32 cellular contexts compared by ENCODE assay signal in the genomic region with DNA sequence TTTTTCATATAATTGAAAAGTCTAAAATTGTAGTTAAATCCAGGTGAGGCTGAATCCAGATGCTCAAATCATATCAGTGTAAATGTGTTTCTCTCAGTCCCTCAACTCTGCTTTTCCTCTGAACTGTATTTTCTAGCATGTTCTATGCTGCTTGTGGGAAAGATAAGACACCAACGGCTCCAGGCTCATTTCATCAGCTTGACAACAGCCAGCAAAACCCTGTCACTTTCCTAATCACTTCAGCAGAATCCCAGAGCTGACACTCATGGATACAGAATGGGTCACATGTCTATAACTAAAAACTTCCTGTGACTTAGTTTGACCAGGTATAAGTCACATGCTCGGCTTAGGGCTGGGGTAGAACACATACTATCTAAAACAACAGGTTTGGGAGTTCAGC.
"Had no signal": no experiment of that assay in that cellular context is flagged by ENCODE, and none has a peak within 500 bp of the region (broad histone marks: within the 10 kb centered on the region; RNA-seq: fewer than 3 reads in every experiment).

No MANE protein-coding gene starts in this region.

- FAIRE-seq: frontal cortex had no signal

- H3K4me1 ChIP-seq: adrenal gland, body of pancreas had no signal

- H3K4me3 ChIP-seq: adrenal gland, body of pancreas, cardiac muscle cell, coronary artery, dorsolateral prefrontal cortex, heart right ventricle had no signal

- H3K27me3 Mint-ChIP-seq: activated CD4-positive, alpha-beta T cell treated with anti-CD3 and anti-CD28 coated beads, Interleukin-2, amount 10 ng/mL, durations not matched to agents 24 days and 14 days had no signal

- DNase-seq: activated CD4-positive, alpha-beta memory T cell treated with anti-CD3 and anti-CD28 coated beads for 36 hours; activated CD4-positive, alpha-beta T cell treated with anti-CD3 and anti-CD28 coated beads for 36 hours; activated CD4-positive, alpha-beta T cell treated with anti-CD3 and anti-CD28 coated beads, Interleukin-2, amount 10 ng/mL, durations not matched to agents 24 days and 14 days; activated CD4-positive, CD25-positive, alpha-beta regulatory T cell; activated CD4-positive, CD25-positive, alpha-beta regulatory T cell treated with anti-CD3 and anti-CD28 coated beads, Interleukin-2, amount 50 U/mL, for 72 hours; activated CD8-positive, alpha-beta memory T cell treated with anti-CD3 and anti-CD28 coated beads, Interleukin-2, amount 10 ng/mL, durations not matched to agents 7 days and 5 days; activated CD8-positive, alpha-beta memory T cell treated with anti-CD3 and anti-CD28 coated beads, Interleukin-2, amount 50 U/mL, for 4 hours; activated CD8-positive, alpha-beta T cell treated with anti-CD3 and anti-CD28 coated beads, Interleukin-2, amount 10 ng/mL, durations not matched to agents 7 days and 5 days; activated effector memory CD4-positive, alpha-beta T cell treated with anti-CD3 and anti-CD28 coated beads, Interleukin-2, amount 50 U/mL, for 16 hours; activated naive CD4-positive, alpha-beta T cell treated with anti-CD3 and anti-CD28 coated beads for 36 hours; activated naive CD8-positive, alpha-beta T cell treated with anti-CD3 and anti-CD28 coated beads for 36 hours; activated naive CD8-positive, alpha-beta T cell treated with anti-CD3 and anti-CD28 coated beads, Interleukin-2, amount 50 U/mL, for 24 hours; activated T-cell treated with anti-CD3 and anti-CD28 coated beads, Interleukin-2, amount 50 U/mL, for 1 hour; activated T-cell treated with anti-CD3 and anti-CD28 coated beads, Interleukin-2, amount 50 U/mL, for 48 hours; amygdala; aorta; dorsolateral prefrontal cortex; effector memory CD4-positive, alpha-beta T cell; endodermal cell; glutamatergic neuron; heart right ventricle; T-helper 2 cell had no signal

- ATAC-seq: activated CD4-positive, alpha-beta T cell treated with anti-CD3 and anti-CD28 coated beads for 36 hours; activated CD8-positive, alpha-beta memory T cell treated with anti-CD3 and anti-CD28 coated beads, Interleukin-2, amount 10 ng/mL, durations not matched to agents 7 days and 5 days; activated CD8-positive, alpha-beta T cell treated with anti-CD3 and anti-CD28 coated beads, Interleukin-2, amount 10 ng/mL, durations not matched to agents 7 days and 5 days; activated naive CD8-positive, alpha-beta T cell treated with anti-CD3 and anti-CD28 coated beads, Interleukin-2, amount 50 U/mL, for 24 hours; body of pancreas had no signal

- H3K27ac Mint-ChIP-seq: activated CD4-positive, alpha-beta memory T cell treated with anti-CD3 and anti-CD28 coated beads for 36 hours; activated CD4-positive, alpha-beta T cell treated with anti-CD3 and anti-CD28 coated beads for 36 hours; activated CD4-positive, alpha-beta T cell treated with anti-CD3 and anti-CD28 coated beads, Interleukin-2, amount 10 ng/mL, durations not matched to agents 24 days and 14 days; activated CD8-positive, alpha-beta memory T cell treated with anti-CD3 and anti-CD28 coated beads, Interleukin-2, amount 10 ng/mL, durations not matched to agents 7 days and 5 days; activated CD8-positive, alpha-beta T cell treated with anti-CD3 and anti-CD28 coated beads, Interleukin-2, amount 10 ng/mL, durations not matched to agents 7 days and 5 days; activated naive CD4-positive, alpha-beta T cell treated with anti-CD3 and anti-CD28 coated beads for 36 hours; activated naive CD4-positive, alpha-beta T cell treated with anti-CD3 and anti-CD28 coated beads, Interleukin-2, amount 50 U/mL, for 24 hours; activated naive CD8-positive, alpha-beta T cell treated with anti-CD3 and anti-CD28 coated beads for 36 hours; activated naive CD8-positive, alpha-beta T cell treated with anti-CD3 and anti-CD28 coated beads, Interleukin-2, amount 50 U/mL, for 24 hours; activated T-helper 1 cell treated with anti-CD3 and anti-CD28 coated beads, Interleukin-12 subunit alpha, Interleukin-12 subunit beta, Interleukin-2, Interleukin-4 antibody, amounts not matched to agents 30 ng/mL and 10 ng/mL and 1 ng/mL, durations not matched to agents 14 hours and 24 hours and 36 hours; activated T-helper 2 cell treated with anti-CD3 and anti-CD28 coated beads, Interferon-gamma antibody, Interleukin-2, Interleukin-4, amounts not matched to agents 10 μg/mL and 5 μg/mL and 100 μg/mL, durations not matched to agents 14 hours and 24 hours and 36 hours; dendritic cell treated with granulocyte-macrophage colony-stimulating factor and Interleukin-4, amounts not matched to agents 40 ng/mL and 50 ng/mL, for 4 days; endodermal cell had no signal

- H3K9me3 ChIP-seq: adrenal gland, body of pancreas, heart right ventricle had no signal

- H3K4me3 Mint-ChIP-seq: activated CD4-positive, alpha-beta memory T cell treated with anti-CD3 and anti-CD28 coated beads for 36 hours; activated CD4-positive, alpha-beta T cell treated with anti-CD3 and anti-CD28 coated beads for 36 hours; activated CD4-positive, alpha-beta T cell treated with anti-CD3 and anti-CD28 coated beads, Interleukin-2, amount 10 ng/mL, durations not matched to agents 24 days and 14 days; activated CD8-positive, alpha-beta memory T cell treated with anti-CD3 and anti-CD28 coated beads, Interleukin-2, amount 10 ng/mL, durations not matched to agents 7 days and 5 days; activated CD8-positive, alpha-beta T cell treated with anti-CD3 and anti-CD28 coated beads, Interleukin-2, amount 10 ng/mL, durations not matched to agents 7 days and 5 days; activated naive CD4-positive, alpha-beta T cell treated with anti-CD3 and anti-CD28 coated beads for 36 hours; activated naive CD4-positive, alpha-beta T cell treated with anti-CD3 and anti-CD28 coated beads, Interleukin-2, amount 50 U/mL, for 24 hours; activated naive CD8-positive, alpha-beta T cell treated with anti-CD3 and anti-CD28 coated beads for 36 hours; activated naive CD8-positive, alpha-beta T cell treated with anti-CD3 and anti-CD28 coated beads, Interleukin-2, amount 50 U/mL, for 24 hours; activated T-helper 1 cell treated with anti-CD3 and anti-CD28 coated beads, Interleukin-12 subunit alpha, Interleukin-12 subunit beta, Interleukin-2, Interleukin-4 antibody, amounts not matched to agents 30 ng/mL and 10 ng/mL and 1 ng/mL, durations not matched to agents 14 hours and 24 hours and 36 hours; central memory CD8-positive, alpha-beta T cell; dendritic cell treated with granulocyte-macrophage colony-stimulating factor and Interleukin-4, amounts not matched to agents 40 ng/mL and 50 ng/mL, for 4 days; endodermal cell had no signal

- H3K9me3 Mint-ChIP-seq: activated CD4-positive, alpha-beta memory T cell treated with anti-CD3 and anti-CD28 coated beads for 36 hours; activated T-helper 1 cell treated with anti-CD3 and anti-CD28 coated beads, Interleukin-12 subunit alpha, Interleukin-12 subunit beta, Interleukin-2, Interleukin-4 antibody, amounts not matched to agents 30 ng/mL and 10 ng/mL and 1 ng/mL, durations not matched to agents 14 hours and 24 hours and 36 hours; activated T-helper 2 cell treated with anti-CD3 and anti-CD28 coated beads, Interferon-gamma antibody, Interleukin-2, Interleukin-4, amounts not matched to agents 10 μg/mL and 5 μg/mL and 100 μg/mL, durations not matched to agents 14 hours and 24 hours and 36 hours; central memory CD8-positive, alpha-beta T cell; endodermal cell had no signal

- H3K27ac ChIP-seq: adrenal gland, body of pancreas, cardiac muscle cell, coronary artery, dorsolateral prefrontal cortex, heart right ventricle had no signal

- H3K36me3 Mint-ChIP-seq: activated CD4-positive, alpha-beta memory T cell treated with anti-CD3 and anti-CD28 coated beads for 36 hours; activated CD8-positive, alpha-beta memory T cell treated with anti-CD3 and anti-CD28 coated beads, Interleukin-2, amount 10 ng/mL, durations not matched to agents 7 days and 5 days; activated naive CD8-positive, alpha-beta T cell treated with anti-CD3 and anti-CD28 coated beads for 36 hours had no signal

- H3K4me1 Mint-ChIP-seq: activated CD4-positive, alpha-beta T cell treated with anti-CD3 and anti-CD28 coated beads, Interleukin-2, amount 10 ng/mL, durations not matched to agents 24 days and 14 days; activated naive CD4-positive, alpha-beta T cell treated with anti-CD3 and anti-CD28 coated beads, Interleukin-2, amount 50 U/mL, for 24 hours; endodermal cell had no signal

- H3K27me3 ChIP-seq: adrenal gland, body of pancreas, cardiac muscle cell, heart right ventricle had no signal

- H3K36me3 ChIP-seq: adrenal gland, cardiac muscle cell, heart right ventricle had no signal
